Comparison of ENCODE assay signal across 8 cellular contexts in genomic region chr1:66929289-66929688, GRCh38. TPM values are rescaled to one million over a fixed set of nuclear protein-coding genes. Genes with fewer than 3 reads are reported as not detected.
DNase-seq lines count a peak whose midpoint lies in the region; ATAC-seq, FAIRE-seq and TF ChIP-seq lines count a peak whose summit lies in the region.

No MANE protein-coding gene starts in this region.

- H3K4me1 ChIP-seq in PC-9 (replicated peaks; ENCODE audit: insufficient read depth) (peaks cover 47% of the 10 kb centered on the region), H1 (replicated peaks in 1 of 4; ENCODE audit: control insufficient read depth in 3 of 4, insufficient read depth in 4 of 4, low read length in 3 of 4) (peaks cover 0 to 4% (median 1%) of the 10 kb centered on the region in 4 experiments; a peak in 5 of 7 replicates), ovary (ENCODE audit: insufficient read depth) (peaks cover under 1% of the 10 kb centered on the region)

- H3K27me3 ChIP-seq in PC-9 (ENCODE audit: insufficient read depth, low read depth), result no peaks in the 10 kb centered on the region
- H3K27me3 ChIP-seq in H1 (replicated peaks in 1 of 4; ENCODE audit: control insufficient read depth in 3 of 4, extremely low read depth in 1 of 4, insufficient read depth in 3 of 4, low read length in 3 of 4), result no peaks in the 10 kb centered on the region
- H3K27me3 ChIP-seq in ovary, result peaks cover 2% of the 10 kb centered on the region

- TF ChIP-seq POLR2A in H1 (IDR thresholded peaks at IDR 0.05; ENCODE audit: control extremely low read depth in 1 of 2, low read depth in 2 of 2, low read length in 2 of 2), result no peak
- TF ChIP-seq POLR2A in ovary (IDR thresholded peaks at IDR 0.05), result no peak

- H3K27ac ChIP-seq in PC-9 (peak overlapping the region; percentile 70; the same call in 1 of the 2 replicates), H1 (ENCODE audit: low read depth, low read length) (no peak overlapping the region), ovary (peak overlapping the region in 1 of 2 donors; percentile 96)

- H2BK20ac ChIP-seq in H1 (ENCODE audit: low read length), result no peak overlapping the region

- no peak overlapping the region for H2BK15ac ChIP-seq in H1 (ENCODE audit: low read length)

- DNase-seq in Caki2 (ENCODE audit: low read depth) (peak; percentile 20), PC-9 (no peak), H1 (ENCODE audit: low read depth in 1 of 2, low spot score in 2 of 2) (no peak), ovary (no peak), posterior cingulate gyrus (no peak), DMS79 treated with DMSO at 0.1 percent for 48 hours (lab: John Stamatoyannopoulos, UW) (no peak), NCI-H1105 (lab: John Stamatoyannopoulos, UW) (no peak)

- H3K36me3 ChIP-seq in PC-9 (ENCODE audit: low read depth), result 0 out of 2 replicates have a peak, but pooled peaks cover 5% of the 10 kb centered on the region
- H3K36me3 ChIP-seq in H1 (ENCODE audit: control insufficient read depth in 2 of 4, insufficient read depth in 4 of 4, low read length in 3 of 4), result no peaks in the 10 kb centered on the region
- no peaks in the 10 kb centered on the region for H3K36me3 ChIP-seq in ovary

- in situ Hi-C loops in Caki2 (cut with HindIII; ENCODE audit: low pct_unique_long_range_greater_than_20kb, low sequenced_read_pairs), result no loop called here

- POLR2A ChIA-PET in PC-9 (lab: Charles Lee; ENCODE audit: unreplicated experiment) (no interaction called here), H1 (lab: Charles Lee; ENCODE audit: partially characterized antibody) (no interaction called here)

- FAIRE-seq in H1 (lab: Jason Lieb, UNC), result no peak

- CTCF ChIA-PET in PC-9 (lab: Charles Lee) (no interaction called here), H1 (lab: Charles Lee; ENCODE audit: partially characterized antibody) (interaction anchor here (0.6 kb wide), 1 partner anchor 749 kb away, joined by 3 read pairs; no protein-coding TSS in a partner anchor)

- TF ChIP-seq CTCF in PC-9 (conservative IDR thresholded peaks at IDR 0.05) (no peak), H1 (IDR thresholded peaks at IDR 0.05; ENCODE audit: control extremely low read depth in 1 of 3, insufficient read depth in 1 of 3, low read depth in 1 of 3, low read length in 3 of 3) (no peak), ovary (IDR thresholded peaks at IDR 0.05) (no peak)

- H3K4me2 ChIP-seq in PC-9 (peak overlapping the region; percentile 100), H1 (ENCODE audit: insufficient read depth in 1 of 2, low read depth in 2 of 2, low read length in 2 of 2) (peak overlapping the region; percentile 59 to 77)

- intact Hi-C loops in PC-9 (cut with micrococcal nuclease; ENCODE audit: unreplicated experiment), result no loop called here
- intact Hi-C loops in ovary (cut with DNase I), result loop anchor here in 2 of 4 donors (10.0 kb wide), 2 partner anchors 126 to 654 kb away; partner anchors contain the start of gene SLC35D1 (in 1 of the 2)
- intact Hi-C loops in posterior cingulate gyrus (cut with DNase I), result no loop called here

- BruUV-seq in PC-9 (replicated peaks; lab: Mats Ljungman, UMichigan), result no TSS peak

- H3K79me2 ChIP-seq in PC-9 (ENCODE audit: low read depth) (peaks cover 73% of the 10 kb centered on the region), H1 (ENCODE audit: control insufficient read depth in 1 of 2, insufficient read depth in 2 of 2, low read length in 2 of 2) (peaks cover 4 to 53% of the 10 kb centered on the region in 2 experiments; a peak in 3 of 4 replicates)

- no peak overlapping the region for H2AFZ ChIP-seq in PC-9
- no peak overlapping the region for H2AFZ ChIP-seq in H1 (ENCODE audit: low read length)

- H3K23ac ChIP-seq in H1 (ENCODE audit: insufficient read length), result no peak overlapping the region

- H3K9me3 ChIP-seq in PC-9 (ENCODE audit: insufficient read depth, low read depth) (no peaks in the 10 kb centered on the region), H1 (ENCODE audit: insufficient read depth in 2 of 2, low read depth in 1 of 2, low read length in 1 of 2) (no peaks in the 10 kb centered on the region), ovary (no peaks in the 10 kb centered on the region)

- H4K8ac ChIP-seq in H1 (ENCODE audit: extremely low read depth, insufficient read depth, low read length), result no peak overlapping the region

- H4K5ac ChIP-seq in H1 (ENCODE audit: insufficient read length, low read depth, low read length), result no peak overlapping the region

- peaks cover 11% of the 10 kb centered on the region; the same call in 1 of the 2 replicates for H3K23me2 ChIP-seq in H1 (ENCODE audit: low read depth, low read length)

- no peaks in the 10 kb centered on the region for H3K9me2 ChIP-seq in PC-9 (ENCODE audit: insufficient read depth)

- ATAC-seq in esophagus mucosa, result no peak

- no peak overlapping the region for H2BK5ac ChIP-seq in H1 (ENCODE audit: low read depth, low read length)

- no peak overlapping the region for H4K91ac ChIP-seq in H1 (replicated peaks; ENCODE audit: insufficient read length, low read length)

- TF ChIP-seq EP300 in H1 (IDR thresholded peaks at IDR 0.05; ENCODE audit: borderline replicate concordance in 1 of 2, low read depth in 2 of 2, low read length in 2 of 2), result no peak
- TF ChIP-seq EP300 in ovary (IDR thresholded peaks at IDR 0.05), result no peak

- H2BK120ac ChIP-seq in H1 (replicated peaks; ENCODE audit: low read depth, low read length), result no peak overlapping the region

- 89% methylated on average over 2 of the region's 2 CpGs; no CpG with 5 or more reads in 1 of the 2 experiments for WGBS in H1 (ENCODE audit: extremely low coverage in 1 of 2, insufficient coverage in 1 of 2, insufficient read length in 1 of 2, insufficient replicate concordance in 2 of 2, low coverage in 1 of 2, low lambda C conversion rate in 2 of 2, missing lambda C conversion rate in 1 of 2), 2 experiments
- WGBS in ovary, 3 donors, result 29 to 34% (median 31%) methylated on average over 2 of the region's 2 CpGs

- H3K4ac ChIP-seq in H1 (replicated peaks; ENCODE audit: insufficient read length, low read depth, low read length), result no peak overlapping the region

- no peak for TF ChIP-seq RAD21 in H1 (IDR thresholded peaks at IDR 0.05 in 1 of 2, conservative IDR thresholded peaks at IDR 0.05 in 1 of 2; ENCODE audit: low read depth in 2 of 2, low read length in 2 of 2)

- no peak overlapping the region for H2AK5ac ChIP-seq in H1 (ENCODE audit: low read depth, low read length)

- no peak overlapping the region for H3K14ac ChIP-seq in H1 (ENCODE audit: insufficient read length)

- peaks cover 2% of the 10 kb centered on the region; the same call in 1 of the 2 replicates for H3K79me1 ChIP-seq in H1 (ENCODE audit: low read depth, low read length)

- H3F3A ChIP-seq in PC-9 (ENCODE audit: insufficient read depth, low read depth), result peaks cover 22% of the 10 kb centered on the region

- H3K56ac ChIP-seq in H1 (replicated peaks; ENCODE audit: insufficient read length, low read depth, low read length), result no peak overlapping the region

- H3K4me3 ChIP-seq in PC-9 (peak overlapping the region; percentile 95; the same call in 1 of the 2 replicates), H1 (ENCODE audit: extremely low read depth in 1 of 4, insufficient read depth in 2 of 4, low read depth in 3 of 4, low read length in 4 of 4) (peak overlapping the region; percentile 26 to 96 (median 35); a peak in 6 of 8 replicates), ovary (peak overlapping the region; percentile 89)

- H3K9ac ChIP-seq in H1 (replicated peaks in 1 of 4; ENCODE audit: extremely low read depth in 1 of 4, low read depth in 3 of 4, low read length in 3 of 4), result no peak overlapping the region

- H3K18ac ChIP-seq in H1 (ENCODE audit: extremely low read depth, low read length), result no peak overlapping the region

- peaks cover 7% of the 10 kb centered on the region for H4K20me1 ChIP-seq in PC-9 (ENCODE audit: insufficient read depth)
- peaks cover 0 to 1% of the 10 kb centered on the region in 2 experiments for H4K20me1 ChIP-seq in H1 (replicated peaks in 1 of 2; ENCODE audit: control insufficient read depth in 1 of 2, insufficient read depth in 2 of 2, low read length in 2 of 2)

- H2BK12ac ChIP-seq in H1 (ENCODE audit: low read depth, low read length), result no peak overlapping the region; the same call in 1 of the 2 replicates

TF ChIP-seq in H1, 55 proteins besides CTCF, POLR2A, EP300 and RAD21 (continues in another document):
- TF ChIP-seq, protein P1, sequence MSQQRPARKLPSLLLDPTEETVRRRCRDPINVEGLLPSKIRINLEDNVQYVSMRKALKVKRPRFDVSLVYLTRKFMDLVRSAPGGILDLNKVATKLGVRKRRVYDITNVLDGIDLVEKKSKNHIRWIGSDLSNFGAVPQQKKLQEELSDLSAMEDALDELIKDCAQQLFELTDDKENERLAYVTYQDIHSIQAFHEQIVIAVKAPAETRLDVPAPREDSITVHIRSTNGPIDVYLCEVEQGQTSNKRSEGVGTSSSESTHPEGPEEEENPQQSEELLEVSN (IDR thresholded peaks at IDR 0.05), result no peak
- no peak for TF ChIP-seq RXRA (IDR thresholded peaks at IDR 0.05; ENCODE audit: insufficient read depth, low read depth, low read length)

RNA-seq across cellular contexts. Expression of gene MIER1, which starts 4.5 kb away (rescaled TPM):
- 9.0 and 11.1 TPM in 2 replicates for total RNA-seq in Caki2 (2014; rRNA removed; shearing (Covaris generic); ENCODE audit: low replicate concordance)
- 26.5 and 30.4 TPM in 2 replicates for total RNA-seq in PC-9 (2021)
- total RNA-seq in H1 (2021; fragmentation: NEBNext Ultra II Directional; extraction: Animal tissue kit (Norgen Biotek cat#: 25700)), result 30.8 and 33.5 TPM in 2 replicates
- polyA plus RNA-seq in H1 (2011; rRNA removed), result 2.1 and 5.2 TPM in 2 replicates
- 7.1 TPM for polyA plus RNA-seq in H1 (2011; cell fraction: cytosol; rRNA removed)
- 2.7 TPM for polyA plus RNA-seq in H1 (2011; cell fraction: nucleus; rRNA removed)
- polyA plus RNA-seq in H1 (2012, experiment 1 of 2), result 11.4 to 19.7 TPM (median 13.6 TPM) in 4 replicates
- polyA plus RNA-seq in H1 (2012, experiment 2 of 2), result 1.3 TPM
- 16.1 TPM for polyA plus RNA-seq in H1 (2013, experiment 1 of 2)
- polyA plus RNA-seq in H1 (2013, experiment 2 of 2), result 17.1 TPM
- polyA minus RNA-seq in H1 (2011; rRNA and poly(A)+ RNA removed), result 13.0 and 14.0 TPM in 2 replicates
- 20.6 TPM for polyA minus RNA-seq in H1 (2011; cell fraction: cytosol; rRNA and poly(A)+ RNA removed)
- 33.6 TPM for polyA minus RNA-seq in H1 (2011; cell fraction: nucleus; rRNA and poly(A)+ RNA removed)
- 10 to 100 TPM; 33.2 to 51.2 (median 46.8) TPM for total RNA-seq in ovary
- polyA plus RNA-seq in ovary, result 10 to 100 TPM; 16.2 to 22.2 TPM
- 17.1 TPM for total RNA-seq in esophagus mucosa

RNA-seq across cellular contexts. Expression of gene DNAI4, which starts 4.6 kb away (rescaled TPM):
- total RNA-seq in Caki2 (2014; rRNA removed; shearing (Covaris generic); ENCODE audit: low replicate concordance), result 6.5 and 10.5 TPM in 2 replicates
- total RNA-seq in PC-9 (2021) (8.2 and 12.6 TPM in 2 replicates), ovary (10 to 100 TPM; 21.7 to 52.6 (median 31.0) TPM), esophagus mucosa (0.56 TPM)
- 2.1 and 4.0 TPM in 2 replicates for total RNA-seq in H1 (2021; fragmentation: NEBNext Ultra II Directional; extraction: Animal tissue kit (Norgen Biotek cat#: 25700))
- polyA plus RNA-seq in H1 (2011; rRNA removed) (0.08 and 0.32 TPM in 2 replicates), ovary (1 to 10 TPM; 2.5 to 3.0 TPM)
- polyA plus RNA-seq in H1 (2011; cell fraction: cytosol; rRNA removed), result 0.63 TPM
- polyA plus RNA-seq in H1 (2011; cell fraction: nucleus; rRNA removed), result 0.09 TPM
- 0.17 to 0.37 TPM (median 0.28 TPM) in 4 replicates for polyA plus RNA-seq in H1 (2012, experiment 1 of 2)
- not detected for polyA plus RNA-seq in H1 (2012, experiment 2 of 2)
- polyA plus RNA-seq in H1 (2013, experiment 1 of 2), result 0.34 TPM
- polyA plus RNA-seq in H1 (2013, experiment 2 of 2), result 3.3 TPM
- polyA minus RNA-seq in H1 (2011; rRNA and poly(A)+ RNA removed), result 0.82 and 1.3 TPM in 2 replicates
- not detected for polyA minus RNA-seq in H1 (2011; cell fraction: cytosol; rRNA and poly(A)+ RNA removed)
- polyA minus RNA-seq in H1 (2011; cell fraction: nucleus; rRNA and poly(A)+ RNA removed), result 3.3 TPM

Comparison
In these comparisons a context has a peak if more than half of its experiments do, and no peak if none do; other contexts are left out.
1. H3K4me3 ChIP-seq: peak in every context shown above with its lines; median percentile 95 in PC-9; 89 in ovary; 35 in H1.